1 cellular context compared by ENCODE assay signal in the genomic region with DNA sequence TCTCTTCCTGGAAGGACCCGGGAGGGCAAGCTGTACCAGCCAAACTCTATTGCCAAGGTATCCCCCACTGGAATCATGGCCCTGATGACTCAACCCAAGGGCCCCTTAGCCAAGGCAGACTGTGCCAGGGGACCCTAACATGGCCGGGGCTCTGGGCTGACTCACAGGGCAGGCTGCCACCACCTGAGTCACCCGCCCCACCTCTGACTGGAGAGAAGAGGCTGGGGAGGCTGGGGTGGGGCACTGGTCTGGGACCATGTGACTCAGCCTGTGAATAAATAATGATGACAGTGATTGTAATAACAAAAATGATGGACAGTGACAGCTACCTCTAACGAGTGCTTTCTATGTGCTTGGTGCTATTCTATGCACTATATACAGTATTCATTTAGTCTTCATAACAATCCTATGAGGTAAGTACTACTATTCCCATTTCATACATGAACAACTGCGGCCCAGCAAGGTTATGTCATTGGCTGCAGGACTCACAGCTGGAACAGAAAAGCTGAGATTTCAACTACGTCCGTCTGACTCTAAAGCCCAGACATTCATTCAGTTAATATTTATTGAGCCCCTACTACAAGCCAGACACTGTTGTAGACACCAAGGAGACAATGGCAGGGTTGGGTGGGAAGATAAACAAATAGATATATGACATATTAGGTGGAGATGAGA.
A peak's percentile ranks its signal among the peaks of the same experiment; 100 is the strongest.
TF ChIP-seq lines count a peak whose summit lies in the region.

No MANE protein-coding gene starts in this region.

TF ChIP-seq in HEK293, 187 proteins besides CTCF, POLR2A, EP300 and RAD21 (continued from another document and continues in another):
- TF ChIP-seq, protein P1, sequence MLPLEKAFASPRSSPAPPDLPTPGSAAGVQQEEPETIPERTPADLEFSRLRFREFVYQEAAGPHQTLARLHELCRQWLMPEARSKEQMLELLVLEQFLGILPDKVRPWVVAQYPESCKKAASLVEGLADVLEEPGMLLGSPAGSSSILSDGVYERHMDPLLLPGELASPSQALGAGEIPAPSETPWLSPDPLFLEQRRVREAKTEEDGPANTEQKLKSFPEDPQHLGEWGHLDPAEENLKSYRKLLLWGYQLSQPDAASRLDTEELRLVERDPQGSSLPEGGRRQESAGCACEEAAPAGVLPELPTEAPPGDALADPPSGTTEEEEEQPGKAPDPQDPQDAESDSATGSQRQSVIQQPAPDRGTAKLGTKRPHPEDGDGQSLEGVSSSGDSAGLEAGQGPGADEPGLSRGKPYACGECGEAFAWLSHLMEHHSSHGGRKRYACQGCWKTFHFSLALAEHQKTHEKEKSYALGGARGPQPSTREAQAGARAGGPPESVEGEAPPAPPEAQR (tag by site-specific recombination; IDR thresholded peaks at IDR 0.05): no peak
- TF ChIP-seq EGR2 (tag by site-specific recombination; IDR thresholded peaks at IDR 0.05; ENCODE audit: low read depth) (no peak), ZNF548 (tag by site-specific recombination; IDR thresholded peaks at IDR 0.05) (no peak), KLF1 (tag by site-specific recombination; IDR thresholded peaks at IDR 0.05) (peak; percentile 34; the same call in 1 of the 2 replicates), ZNF596 (tag by site-specific recombination; IDR thresholded peaks at IDR 0.05) (no peak), PRDM1 (tag by site-specific recombination; IDR thresholded peaks at IDR 0.05) (no peak), ZNF146 (tag by site-specific recombination; IDR thresholded peaks at IDR 0.05) (no peak), KLF16 (tag by site-specific recombination; IDR thresholded peaks at IDR 0.05) (no peak), ZNF791 (tag by site-specific recombination; IDR thresholded peaks at IDR 0.05) (no peak), GLIS2 (tag by site-specific recombination; IDR thresholded peaks at IDR 0.05) (peak; percentile 76), ZNF2 (tag by site-specific recombination; IDR thresholded peaks at IDR 0.05) (no peak), ZNF311 (tag by site-specific recombination; IDR thresholded peaks at IDR 0.05; ENCODE audit: borderline replicate concordance) (no peak), ZNF10 (tag by site-specific recombination; IDR thresholded peaks at IDR 0.05) (no peak), ZNF404 (tag by site-specific recombination; IDR thresholded peaks at IDR 0.05) (no peak), ZBTB7A (tag by site-specific recombination; IDR thresholded peaks at IDR 0.05; ENCODE audit: low read depth) (no peak), ZNF629 (tag by site-specific recombination; IDR thresholded peaks at IDR 0.05) (0 out of 2 replicates have a peak, but pooled peaks have one; percentile 25), ZBTB20 (tag by site-specific recombination; IDR thresholded peaks at IDR 0.05) (peak; percentile 25; the same call in 1 of the 2 replicates), KLF10 (tag by site-specific recombination; IDR thresholded peaks at IDR 0.05) (no peak), ZNF501 (tag by site-specific recombination; IDR thresholded peaks at IDR 0.05) (no peak), ZNF169 (tag by site-specific recombination; IDR thresholded peaks at IDR 0.05) (no peak), WT1 (tag by site-specific recombination; IDR thresholded peaks at IDR 0.05) (no peak), ZNF239 (tag by site-specific recombination; IDR thresholded peaks at IDR 0.05) (no peak), ZNF366 (tag by site-specific recombination; conservative IDR thresholded peaks at IDR 0.05) (no peak), FEZF1 (tag by site-specific recombination; IDR thresholded peaks at IDR 0.05) (no peak), ZNF701 (tag by site-specific recombination; IDR thresholded peaks at IDR 0.05) (no peak), ZEB2 (tag by site-specific recombination; IDR thresholded peaks at IDR 0.05) (no peak), ZNF302 (tag by site-specific recombination; IDR thresholded peaks at IDR 0.05; ENCODE audit: low read depth) (no peak), BCL11B (tag by site-specific recombination; IDR thresholded peaks at IDR 0.05; ENCODE audit: low read depth) (no peak), RBAK (tag by site-specific recombination; IDR thresholded peaks at IDR 0.05) (no peak), ZNF157 (tag by site-specific recombination; IDR thresholded peaks at IDR 0.05) (no peak), ZNF335 (tag by site-specific recombination; conservative IDR thresholded peaks at IDR 0.05) (0 out of 2 replicates have a peak, but pooled peaks have one; percentile 15), YY2 (tag by site-specific recombination; IDR thresholded peaks at IDR 0.05) (no peak), ZNF560 (tag by site-specific recombination; IDR thresholded peaks at IDR 0.05; ENCODE audit: borderline replicate concordance) (no peak), ZNF121 (tag by site-specific recombination; IDR thresholded peaks at IDR 0.05) (no peak), ZNF155 (tag by site-specific recombination; IDR thresholded peaks at IDR 0.05) (no peak), ZNF394 (tag by site-specific recombination; IDR thresholded peaks at IDR 0.05; ENCODE audit: borderline replicate concordance) (no peak), ZSCAN30 (tag by site-specific recombination; IDR thresholded peaks at IDR 0.05) (no peak), ZNF202 (tag by site-specific recombination; IDR thresholded peaks at IDR 0.05; ENCODE audit: borderline replicate concordance) (no peak), ZNF558 (tag by site-specific recombination; IDR thresholded peaks at IDR 0.05) (no peak), SP2 (tag by site-specific recombination; IDR thresholded peaks at IDR 0.05) (no peak), ZNF670 (tag by site-specific recombination; IDR thresholded peaks at IDR 0.05; ENCODE audit: low read depth) (no peak), ZBTB48 (tag by site-specific recombination; IDR thresholded peaks at IDR 0.05) (peak; percentile 88), ZNF549 (tag by site-specific recombination; IDR thresholded peaks at IDR 0.05) (no peak), ZNF664 (tag by site-specific recombination; IDR thresholded peaks at IDR 0.05) (no peak), KLF8 (tag by site-specific recombination; IDR thresholded peaks at IDR 0.05) (no peak), ZIC2 (tag by site-specific recombination; IDR thresholded peaks at IDR 0.05) (no peak), GLIS1 (tag by site-specific recombination; IDR thresholded peaks at IDR 0.05) (peak; percentile 22; the same call in 1 of the 2 replicates), REPIN1 (tag by site-specific recombination; IDR thresholded peaks at IDR 0.05; ENCODE audit: low read depth) (no peak), ZBTB1 (tag by site-specific recombination; IDR thresholded peaks at IDR 0.05) (no peak), ZNF133 (tag by site-specific recombination; IDR thresholded peaks at IDR 0.05) (no peak)
- TF ChIP-seq, protein P2, sequence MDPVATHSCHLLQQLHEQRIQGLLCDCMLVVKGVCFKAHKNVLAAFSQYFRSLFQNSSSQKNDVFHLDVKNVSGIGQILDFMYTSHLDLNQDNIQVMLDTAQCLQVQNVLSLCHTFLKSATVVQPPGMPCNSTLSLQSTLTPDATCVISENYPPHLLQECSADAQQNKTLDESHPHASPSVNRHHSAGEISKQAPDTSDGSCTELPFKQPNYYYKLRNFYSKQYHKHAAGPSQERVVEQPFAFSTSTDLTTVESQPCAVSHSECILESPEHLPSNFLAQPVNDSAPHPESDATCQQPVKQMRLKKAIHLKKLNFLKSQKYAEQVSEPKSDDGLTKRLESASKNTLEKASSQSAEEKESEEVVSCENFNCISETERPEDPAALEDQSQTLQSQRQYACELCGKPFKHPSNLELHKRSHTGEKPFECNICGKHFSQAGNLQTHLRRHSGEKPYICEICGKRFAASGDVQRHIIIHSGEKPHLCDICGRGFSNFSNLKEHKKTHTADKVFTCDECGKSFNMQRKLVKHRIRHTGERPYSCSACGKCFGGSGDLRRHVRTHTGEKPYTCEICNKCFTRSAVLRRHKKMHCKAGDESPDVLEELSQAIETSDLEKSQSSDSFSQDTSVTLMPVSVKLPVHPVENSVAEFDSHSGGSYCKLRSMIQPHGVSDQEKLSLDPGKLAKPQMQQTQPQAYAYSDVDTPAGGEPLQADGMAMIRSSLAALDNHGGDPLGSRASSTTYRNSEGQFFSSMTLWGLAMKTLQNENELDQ (tag by site-specific recombination; IDR thresholded peaks at IDR 0.05; ENCODE audit: low read depth): no peak
- TF ChIP-seq, protein P3, sequence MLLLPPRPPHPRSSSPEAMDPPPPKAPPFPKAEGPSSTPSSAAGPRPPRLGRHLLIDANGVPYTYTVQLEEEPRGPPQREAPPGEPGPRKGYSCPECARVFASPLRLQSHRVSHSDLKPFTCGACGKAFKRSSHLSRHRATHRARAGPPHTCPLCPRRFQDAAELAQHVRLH (tag by site-specific recombination; IDR thresholded peaks at IDR 0.05): no peak
- TF ChIP-seq, protein P4, sequence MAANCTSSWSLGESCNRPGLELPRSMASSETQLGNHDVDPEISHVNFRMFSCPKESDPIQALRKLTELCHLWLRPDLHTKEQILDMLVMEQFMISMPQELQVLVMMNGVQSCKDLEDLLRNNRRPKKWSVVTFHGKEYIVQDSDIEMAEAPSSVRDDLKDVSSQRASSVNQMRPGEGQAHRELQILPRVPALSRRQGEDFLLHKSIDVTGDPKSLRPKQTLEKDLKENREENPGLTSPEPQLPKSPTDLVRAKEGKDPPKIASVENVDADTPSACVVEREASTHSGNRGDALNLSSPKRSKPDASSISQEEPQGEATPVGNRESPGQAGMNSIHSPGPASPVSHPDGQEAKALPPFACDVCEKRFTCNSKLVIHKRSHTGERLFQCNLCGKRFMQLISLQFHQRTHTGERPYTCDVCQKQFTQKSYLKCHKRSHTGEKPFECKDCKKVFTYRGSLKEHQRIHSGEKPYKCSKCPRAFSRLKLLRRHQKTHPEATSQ (tag by site-specific recombination; IDR thresholded peaks at IDR 0.05): no peak
- TF ChIP-seq, protein P5, sequence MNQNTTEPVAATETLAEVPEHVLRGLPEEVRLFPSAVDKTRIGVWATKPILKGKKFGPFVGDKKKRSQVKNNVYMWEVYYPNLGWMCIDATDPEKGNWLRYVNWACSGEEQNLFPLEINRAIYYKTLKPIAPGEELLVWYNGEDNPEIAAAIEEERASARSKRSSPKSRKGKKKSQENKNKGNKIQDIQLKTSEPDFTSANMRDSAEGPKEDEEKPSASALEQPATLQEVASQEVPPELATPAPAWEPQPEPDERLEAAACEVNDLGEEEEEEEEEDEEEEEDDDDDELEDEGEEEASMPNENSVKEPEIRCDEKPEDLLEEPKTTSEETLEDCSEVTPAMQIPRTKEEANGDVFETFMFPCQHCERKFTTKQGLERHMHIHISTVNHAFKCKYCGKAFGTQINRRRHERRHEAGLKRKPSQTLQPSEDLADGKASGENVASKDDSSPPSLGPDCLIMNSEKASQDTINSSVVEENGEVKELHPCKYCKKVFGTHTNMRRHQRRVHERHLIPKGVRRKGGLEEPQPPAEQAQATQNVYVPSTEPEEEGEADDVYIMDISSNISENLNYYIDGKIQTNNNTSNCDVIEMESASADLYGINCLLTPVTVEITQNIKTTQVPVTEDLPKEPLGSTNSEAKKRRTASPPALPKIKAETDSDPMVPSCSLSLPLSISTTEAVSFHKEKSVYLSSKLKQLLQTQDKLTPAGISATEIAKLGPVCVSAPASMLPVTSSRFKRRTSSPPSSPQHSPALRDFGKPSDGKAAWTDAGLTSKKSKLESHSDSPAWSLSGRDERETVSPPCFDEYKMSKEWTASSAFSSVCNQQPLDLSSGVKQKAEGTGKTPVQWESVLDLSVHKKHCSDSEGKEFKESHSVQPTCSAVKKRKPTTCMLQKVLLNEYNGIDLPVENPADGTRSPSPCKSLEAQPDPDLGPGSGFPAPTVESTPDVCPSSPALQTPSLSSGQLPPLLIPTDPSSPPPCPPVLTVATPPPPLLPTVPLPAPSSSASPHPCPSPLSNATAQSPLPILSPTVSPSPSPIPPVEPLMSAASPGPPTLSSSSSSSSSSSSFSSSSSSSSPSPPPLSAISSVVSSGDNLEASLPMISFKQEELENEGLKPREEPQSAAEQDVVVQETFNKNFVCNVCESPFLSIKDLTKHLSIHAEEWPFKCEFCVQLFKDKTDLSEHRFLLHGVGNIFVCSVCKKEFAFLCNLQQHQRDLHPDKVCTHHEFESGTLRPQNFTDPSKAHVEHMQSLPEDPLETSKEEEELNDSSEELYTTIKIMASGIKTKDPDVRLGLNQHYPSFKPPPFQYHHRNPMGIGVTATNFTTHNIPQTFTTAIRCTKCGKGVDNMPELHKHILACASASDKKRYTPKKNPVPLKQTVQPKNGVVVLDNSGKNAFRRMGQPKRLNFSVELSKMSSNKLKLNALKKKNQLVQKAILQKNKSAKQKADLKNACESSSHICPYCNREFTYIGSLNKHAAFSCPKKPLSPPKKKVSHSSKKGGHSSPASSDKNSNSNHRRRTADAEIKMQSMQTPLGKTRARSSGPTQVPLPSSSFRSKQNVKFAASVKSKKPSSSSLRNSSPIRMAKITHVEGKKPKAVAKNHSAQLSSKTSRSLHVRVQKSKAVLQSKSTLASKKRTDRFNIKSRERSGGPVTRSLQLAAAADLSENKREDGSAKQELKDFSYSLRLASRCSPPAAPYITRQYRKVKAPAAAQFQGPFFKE (tag by site-specific recombination; IDR thresholded peaks at IDR 0.05; ENCODE audit: borderline replicate concordance): no peak
- TF ChIP-seq, protein P6, sequence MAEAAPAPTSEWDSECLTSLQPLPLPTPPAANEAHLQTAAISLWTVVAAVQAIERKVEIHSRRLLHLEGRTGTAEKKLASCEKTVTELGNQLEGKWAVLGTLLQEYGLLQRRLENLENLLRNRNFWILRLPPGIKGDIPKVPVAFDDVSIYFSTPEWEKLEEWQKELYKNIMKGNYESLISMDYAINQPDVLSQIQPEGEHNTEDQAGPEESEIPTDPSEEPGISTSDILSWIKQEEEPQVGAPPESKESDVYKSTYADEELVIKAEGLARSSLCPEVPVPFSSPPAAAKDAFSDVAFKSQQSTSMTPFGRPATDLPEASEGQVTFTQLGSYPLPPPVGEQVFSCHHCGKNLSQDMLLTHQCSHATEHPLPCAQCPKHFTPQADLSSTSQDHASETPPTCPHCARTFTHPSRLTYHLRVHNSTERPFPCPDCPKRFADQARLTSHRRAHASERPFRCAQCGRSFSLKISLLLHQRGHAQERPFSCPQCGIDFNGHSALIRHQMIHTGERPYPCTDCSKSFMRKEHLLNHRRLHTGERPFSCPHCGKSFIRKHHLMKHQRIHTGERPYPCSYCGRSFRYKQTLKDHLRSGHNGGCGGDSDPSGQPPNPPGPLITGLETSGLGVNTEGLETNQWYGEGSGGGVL (tag by site-specific recombination; IDR thresholded peaks at IDR 0.05): peak; percentile 77
- TF ChIP-seq, protein P7, sequence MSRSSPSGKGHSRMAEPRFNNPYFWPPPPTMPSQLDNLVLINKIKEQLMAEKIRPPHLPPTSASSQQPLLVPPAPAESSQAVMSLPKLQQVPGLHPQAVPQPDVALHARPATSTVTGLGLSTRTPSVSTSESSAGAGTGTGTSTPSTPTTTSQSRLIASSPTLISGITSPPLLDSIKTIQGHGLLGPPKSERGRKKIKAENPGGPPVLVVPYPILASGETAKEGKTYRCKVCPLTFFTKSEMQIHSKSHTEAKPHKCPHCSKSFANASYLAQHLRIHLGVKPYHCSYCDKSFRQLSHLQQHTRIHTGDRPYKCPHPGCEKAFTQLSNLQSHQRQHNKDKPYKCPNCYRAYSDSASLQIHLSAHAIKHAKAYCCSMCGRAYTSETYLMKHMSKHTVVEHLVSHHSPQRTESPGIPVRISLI (tag by site-specific recombination; IDR thresholded peaks at IDR 0.05): no peak
